10 cellular contexts compared by ENCODE assay signal in the genomic region with DNA sequence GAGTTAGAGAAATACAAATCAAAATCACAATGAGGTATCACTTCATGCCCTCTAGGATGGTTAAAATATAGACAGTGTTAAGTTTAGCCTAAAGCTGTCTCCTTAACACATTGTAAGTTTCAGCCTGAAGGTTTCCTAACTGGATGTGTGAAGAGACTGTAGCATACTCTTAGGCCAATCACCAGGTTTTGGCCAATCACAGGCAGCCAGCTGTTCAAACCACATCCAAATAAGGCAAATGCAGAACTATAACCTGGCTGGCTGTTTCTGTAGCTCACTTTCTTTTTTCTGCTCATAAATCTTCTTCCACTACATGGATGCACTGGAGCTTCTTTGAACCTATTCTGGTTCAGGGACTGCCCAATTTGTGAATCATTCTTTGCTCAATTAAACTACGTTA. TPM values are rescaled to one million over a fixed set of nuclear protein-coding genes. Genes with fewer than 3 reads are reported as not detected.
DNase-seq lines count a peak whose midpoint lies in the region; ATAC-seq and TF ChIP-seq lines count a peak whose summit lies in the region.
"Had no signal": no experiment of that assay in that cellular context is flagged by ENCODE, and none has a peak within 500 bp of the region (broad histone marks: within the 10 kb centered on the region; RNA-seq: fewer than 3 reads in every experiment).

No MANE protein-coding gene starts in this region.

- no peaks in the 10 kb centered on the region for H3K9me3 ChIP-seq in vagina
- H3K9me3 ChIP-seq in tibial nerve: no peaks in the 10 kb centered on the region

- intact Hi-C loops in activated T-helper 1 cell treated with anti-CD3 and anti-CD28 coated beads, Interleukin-12 subunit alpha, Interleukin-12 subunit beta, Interleukin-2, Interleukin-4 antibody, amounts not matched to agents 30 ng/mL and 10 ng/mL and 1 ng/mL, durations not matched to agents 14 hours and 24 hours and 36 hours (cut with micrococcal nuclease): no loop called here
- intact Hi-C loops in vagina (cut with DNase I) (no loop called here), posterior cingulate gyrus (cut with DNase I) (no loop called here)

- no peak for ATAC-seq in stimulated activated naive CD8-positive, alpha-beta T cell treated with anti-CD3 and anti-CD28 coated beads, Interleukin-15, Interleukin-2, amounts not matched to agents 100 U/mL and 50 U/mL, for 24 hours
- peak; percentile 96 for ATAC-seq in HG03066 (IDR thresholded peaks at IDR 0.05; ENCODE audit: low read depth, unreplicated experiment)

- H3K36me3 Mint-ChIP-seq in stimulated activated naive CD8-positive, alpha-beta T cell treated with anti-CD3 and anti-CD28 coated beads, Interleukin-15, Interleukin-2, amounts not matched to agents 100 ng/mL and 50 ng/mL, for 24 hours (ENCODE audit: low read depth): peaks cover 55% of the 10 kb centered on the region
- peaks cover 39% of the 10 kb centered on the region for H3K36me3 Mint-ChIP-seq in activated T-helper 1 cell treated with anti-CD3 and anti-CD28 coated beads, Interleukin-12 subunit alpha, Interleukin-12 subunit beta, Interleukin-2, Interleukin-4 antibody, amounts not matched to agents 30 ng/mL and 10 ng/mL and 1 ng/mL, durations not matched to agents 14 hours and 24 hours and 36 hours (ENCODE audit: low read depth)

- peak overlapping the region; percentile 11 for H3K4me3 Mint-ChIP-seq in stimulated activated naive CD8-positive, alpha-beta T cell treated with anti-CD3 and anti-CD28 coated beads, Interleukin-15, Interleukin-2, amounts not matched to agents 100 ng/mL and 50 ng/mL, for 24 hours
- H3K4me3 Mint-ChIP-seq in activated T-helper 1 cell treated with anti-CD3 and anti-CD28 coated beads, Interleukin-12 subunit alpha, Interleukin-12 subunit beta, Interleukin-2, Interleukin-4 antibody, amounts not matched to agents 30 ng/mL and 10 ng/mL and 1 ng/mL, durations not matched to agents 14 hours and 24 hours and 36 hours: peak overlapping the region; percentile 19

- H3K9me3 Mint-ChIP-seq in stimulated activated naive CD8-positive, alpha-beta T cell treated with anti-CD3 and anti-CD28 coated beads, Interleukin-15, Interleukin-2, amounts not matched to agents 100 ng/mL and 50 ng/mL, for 24 hours: no peaks in the 10 kb centered on the region
- H3K9me3 Mint-ChIP-seq in activated T-helper 1 cell treated with anti-CD3 and anti-CD28 coated beads, Interleukin-12 subunit alpha, Interleukin-12 subunit beta, Interleukin-2, Interleukin-4 antibody, amounts not matched to agents 30 ng/mL and 10 ng/mL and 1 ng/mL, durations not matched to agents 14 hours and 24 hours and 36 hours: no peaks in the 10 kb centered on the region

- H3K27ac ChIP-seq in vagina (peak overlapping the region; percentile 32), tibial nerve (no peak overlapping the region)
- H3K27ac ChIP-seq: cardiac muscle cell had no signal

- H3K27ac Mint-ChIP-seq in stimulated activated naive CD8-positive, alpha-beta T cell treated with anti-CD3 and anti-CD28 coated beads, Interleukin-15, Interleukin-2, amounts not matched to agents 100 ng/mL and 50 ng/mL, for 24 hours: peak overlapping the region; percentile 90
- peak overlapping the region; percentile 76 for H3K27ac Mint-ChIP-seq in activated T-helper 1 cell treated with anti-CD3 and anti-CD28 coated beads, Interleukin-12 subunit alpha, Interleukin-12 subunit beta, Interleukin-2, Interleukin-4 antibody, amounts not matched to agents 30 ng/mL and 10 ng/mL and 1 ng/mL, durations not matched to agents 14 hours and 24 hours and 36 hours

- H3K36me3 ChIP-seq in vagina: no peaks in the 10 kb centered on the region
- H3K36me3 ChIP-seq in tibial nerve: peaks cover 0 to 19% (median 4%) of the 10 kb centered on the region in 3 donors
- H3K36me3 ChIP-seq: cardiac muscle cell had no signal

- TF ChIP-seq EP300 in tibial nerve (IDR thresholded peaks at IDR 0.05): no peak

- no peak overlapping the region for H3K4me3 ChIP-seq in vagina
- H3K4me3 ChIP-seq in tibial nerve: no peak overlapping the region
- H3K4me3 ChIP-seq: cardiac muscle cell had no signal

- TF ChIP-seq CTCF in vagina (IDR thresholded peaks at IDR 0.05): no peak
- TF ChIP-seq CTCF in tibial nerve (IDR thresholded peaks at IDR 0.05): no peak

- H3K4me1 ChIP-seq in vagina (peaks cover 30% of the 10 kb centered on the region), tibial nerve (peaks cover 0 to 33% (median 16%) of the 10 kb centered on the region in 4 donors)

- no peak for DNase-seq in stimulated activated naive CD8-positive, alpha-beta T cell treated with anti-CD3 and anti-CD28 coated beads, Interleukin-15, Interleukin-2, amounts not matched to agents 100 U/mL and 50 U/mL, for 24 hours
- no peak for DNase-seq in activated T-helper 1 cell treated with anti-CD3 and anti-CD28 coated beads, Interleukin-12 subunit alpha, Interleukin-12 subunit beta, Interleukin-2, Interleukin-4 antibody, amounts not matched to agents 30 ng/mL and 10 ng/mL and 1 ng/mL, durations not matched to agents 14 hours and 24 hours and 36 hours (ENCODE audit: low spot score)
- DNase-seq in vagina (ENCODE audit: extremely low spot score in 2 of 2): no peak
- DNase-seq in tibial nerve (ENCODE audit: low spot score in 2 of 2): no peak
- DNase-seq in posterior cingulate gyrus: no peak
- no peak for DNase-seq in NCI-H82 (lab: John Stamatoyannopoulos, UW)
- DNase-seq: DMS79 treated with DMSO at 0.1 percent for 48 hours had no signal

- H3K4me1 Mint-ChIP-seq in stimulated activated naive CD8-positive, alpha-beta T cell treated with anti-CD3 and anti-CD28 coated beads, Interleukin-15, Interleukin-2, amounts not matched to agents 100 ng/mL and 50 ng/mL, for 24 hours (ENCODE audit: low read depth): peaks cover 84% of the 10 kb centered on the region
- peaks cover 58% of the 10 kb centered on the region for H3K4me1 Mint-ChIP-seq in activated T-helper 1 cell treated with anti-CD3 and anti-CD28 coated beads, Interleukin-12 subunit alpha, Interleukin-12 subunit beta, Interleukin-2, Interleukin-4 antibody, amounts not matched to agents 30 ng/mL and 10 ng/mL and 1 ng/mL, durations not matched to agents 14 hours and 24 hours and 36 hours (ENCODE audit: low read depth)

- H3K27me3 ChIP-seq in vagina (no peaks in the 10 kb centered on the region), tibial nerve (no peaks in the 10 kb centered on the region)
- H3K27me3 ChIP-seq: cardiac muscle cell had no signal

- no peak for TF ChIP-seq POLR2A in vagina (IDR thresholded peaks at IDR 0.05)
- TF ChIP-seq POLR2A in tibial nerve (IDR thresholded peaks at IDR 0.05): no peak

- no peaks in the 10 kb centered on the region for H3K27me3 Mint-ChIP-seq in stimulated activated naive CD8-positive, alpha-beta T cell treated with anti-CD3 and anti-CD28 coated beads, Interleukin-15, Interleukin-2, amounts not matched to agents 100 ng/mL and 50 ng/mL, for 24 hours
- H3K27me3 Mint-ChIP-seq in activated T-helper 1 cell treated with anti-CD3 and anti-CD28 coated beads, Interleukin-12 subunit alpha, Interleukin-12 subunit beta, Interleukin-2, Interleukin-4 antibody, amounts not matched to agents 30 ng/mL and 10 ng/mL and 1 ng/mL, durations not matched to agents 14 hours and 24 hours and 36 hours (ENCODE audit: insufficient read depth): no peaks in the 10 kb centered on the region

- 77 to 81% methylated on average over 1 of the region's 1 CpG for WGBS in tibial nerve, 2 donors

RNA-seq across cellular contexts. Expression of gene ESYT2, which starts 19.7 kb away (rescaled TPM):
- 59.1 and 63.1 TPM in 2 replicates for total RNA-seq in activated T-helper 1 cell treated with anti-CD3 and anti-CD28 coated beads, Interleukin-12 subunit alpha, Interleukin-12 subunit beta, Interleukin-2, Interleukin-4 antibody, amounts not matched to agents 30 ng/mL and 10 ng/mL and 1 ng/mL, durations not matched to agents 14 hours and 24 hours and 36 hours
- total RNA-seq in vagina (82.5 TPM), tibial nerve (100 to 1,000 TPM in 3 of 4 donors, 10 to 100 TPM in 1; 91.0 to 124 (median 114) TPM)

RNA-seq across cellular contexts. Expression of gene DYNC2I1, which starts 46.8 kb away (rescaled TPM):
- 11.7 and 16.7 TPM in 2 replicates for total RNA-seq in activated T-helper 1 cell treated with anti-CD3 and anti-CD28 coated beads, Interleukin-12 subunit alpha, Interleukin-12 subunit beta, Interleukin-2, Interleukin-4 antibody, amounts not matched to agents 30 ng/mL and 10 ng/mL and 1 ng/mL, durations not matched to agents 14 hours and 24 hours and 36 hours
- 22.3 TPM for total RNA-seq in vagina
- 10 to 100 TPM; 19.2 to 41.4 (median 25.9) TPM for total RNA-seq in tibial nerve
